In the genomic region with DNA sequence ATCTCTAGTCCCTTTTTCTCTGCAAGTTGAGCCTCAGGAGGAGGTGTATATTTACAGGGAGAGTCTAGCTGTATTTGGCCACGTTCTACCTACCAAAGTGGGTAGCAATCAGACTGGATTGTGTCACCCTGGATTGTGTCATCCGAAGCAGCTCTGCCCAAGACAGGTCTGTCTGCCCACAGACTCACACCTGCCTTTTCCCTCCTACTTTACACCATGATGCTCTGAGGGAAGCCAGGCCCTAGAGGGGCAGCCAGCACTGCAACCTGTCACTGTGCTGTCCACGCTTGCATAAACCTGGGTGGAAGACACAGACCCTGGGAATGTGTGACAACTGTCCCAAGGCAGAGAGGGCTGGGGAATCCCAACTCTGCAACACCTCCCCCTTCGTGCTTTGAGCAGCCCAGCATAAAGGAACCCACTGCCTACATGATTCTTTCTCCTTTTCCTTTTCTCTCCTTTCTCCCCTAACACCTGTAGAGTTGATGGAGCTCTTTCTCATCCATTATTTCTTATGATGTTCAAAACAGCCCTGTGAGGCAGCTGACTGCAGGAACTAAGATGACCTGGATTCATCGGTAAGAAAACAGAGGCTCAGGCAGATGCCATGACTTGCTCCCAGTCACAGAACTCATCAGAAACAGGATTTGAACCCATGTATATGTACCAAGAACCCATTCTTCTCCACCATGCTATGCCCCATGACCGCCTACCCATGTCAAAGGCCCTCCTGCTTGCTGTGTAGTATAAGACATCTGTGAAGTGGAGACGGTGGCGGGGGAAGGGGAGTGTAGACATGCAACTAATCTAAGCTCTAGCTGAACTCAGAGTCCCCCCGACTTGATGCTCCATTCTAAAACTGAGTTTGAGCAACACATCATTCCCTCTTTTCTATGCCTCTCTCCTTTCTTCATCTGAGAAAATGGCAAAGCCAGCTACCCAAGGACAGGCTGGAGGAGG, we compare ENCODE assay signal across 12 cellular contexts. TPM values are rescaled to one million over a fixed set of nuclear protein-coding genes. Genes with fewer than 3 reads are reported as not detected.
A peak's percentile ranks its signal among the peaks of the same experiment; 100 is the strongest.
DNase-seq lines count a peak whose midpoint lies in the region; ATAC-seq, FAIRE-seq and TF ChIP-seq lines count a peak whose summit lies in the region.
"Had no signal": no experiment of that assay in that cellular context is flagged by ENCODE, and none has a peak within 500 bp of the region (broad histone marks: within the 10 kb centered on the region; RNA-seq: fewer than 3 reads in every experiment).

No MANE protein-coding gene starts in this region.

- DNase-seq in activated T-helper 2 cell treated with anti-CD3 and anti-CD28 coated beads, Interferon-gamma antibody, Interleukin-2, Interleukin-4, amounts not matched to agents 10 μg/mL and 5 μg/mL and 100 μg/mL, durations not matched to agents 14 hours and 24 hours and 36 hours (ENCODE audit: low spot score), result no peak
- peak in 1 of 9 donors; percentile 54 for DNase-seq in naive thymus-derived CD4-positive, alpha-beta T cell
- DNase-seq in coronary artery (ENCODE audit: low spot score), result no peak
- no peak for DNase-seq in H54 (ENCODE audit: insufficient read length, low spot score)
- DNase-seq in HuH-7.5 (ENCODE audit: low spot score), result no peak
- DNase-seq in RKO (ENCODE audit: low spot score), result no peak
- DNase-seq: GOT3, KBM-7, SHP77 treated with DMSO at 0.1 percent for 48 hours had no signal

- no peaks in the 10 kb centered on the region for H3K9me3 ChIP-seq in BLaER1
- H3K9me3 ChIP-seq in DOHH2 (ENCODE audit: control insufficient read depth, insufficient read depth, low read length), result no peaks in the 10 kb centered on the region
- H3K9me3 ChIP-seq in naive thymus-derived CD4-positive, alpha-beta T cell (ENCODE audit: control insufficient read depth in 2 of 3, low read length in 3 of 3), result no peaks in the 10 kb centered on the region
- H3K9me3 ChIP-seq: tibial artery had no signal

- CTCF ChIA-PET in naive thymus-derived CD4-positive, alpha-beta T cell (lab: Charles Lee), result interaction anchor here (1.0 to 1.3 kb wide), 3 partner anchors 9 to 28 kb away, joined by 3 read pairs; no protein-coding TSS in a partner anchor

- H3K9me2 ChIP-seq in DOHH2 (replicated peaks; ENCODE audit: control insufficient read depth, low read length), result no peaks in the 10 kb centered on the region

- peak; percentile 10 for ATAC-seq in naive thymus-derived CD4-positive, alpha-beta T cell

- POLR2A ChIA-PET in naive thymus-derived CD4-positive, alpha-beta T cell (lab: Charles Lee), result interaction anchor here (0.7 to 16.9 kb wide), 11 partner anchors 10 to 56 kb away, joined by 3 to 276 read pairs (median 3); a partner anchor contains a TSS

- no peak overlapping the region for H3K9ac ChIP-seq in BLaER1

- H3K4me3 Mint-ChIP-seq in activated T-helper 2 cell treated with anti-CD3 and anti-CD28 coated beads, Interferon-gamma antibody, Interleukin-2, Interleukin-4, amounts not matched to agents 10 μg/mL and 5 μg/mL and 100 μg/mL, durations not matched to agents 14 hours and 24 hours and 36 hours (ENCODE audit: low read depth), result no peak overlapping the region
- H3K4me3 Mint-ChIP-seq in naive thymus-derived CD4-positive, alpha-beta T cell, result peak overlapping the region; percentile 12 to 89 (median 68)

- H3K4me1 Mint-ChIP-seq in activated T-helper 2 cell treated with anti-CD3 and anti-CD28 coated beads, Interferon-gamma antibody, Interleukin-2, Interleukin-4, amounts not matched to agents 10 μg/mL and 5 μg/mL and 100 μg/mL, durations not matched to agents 14 hours and 24 hours and 36 hours (ENCODE audit: low read depth), result peaks cover 85% of the 10 kb centered on the region
- peaks cover 86 to 100% (median 99%) of the 10 kb centered on the region in 7 donors for H3K4me1 Mint-ChIP-seq in naive thymus-derived CD4-positive, alpha-beta T cell

- TF ChIP-seq CTCF in DOHH2 (IDR thresholded peaks at IDR 0.05; ENCODE audit: low read depth, low read length, poor library complexity, severe bottlenecking) (no peak), coronary artery (IDR thresholded peaks at IDR 0.05) (no peak)

- 0 out of 2 replicates have a peak overlapping the region, but pooled peaks have one; percentile 94 for H3K4me2 ChIP-seq in BLaER1
- peak overlapping the region; percentile 91 for H3K4me2 ChIP-seq in DOHH2 (ENCODE audit: low read length)

- H3K4me3 ChIP-seq in BLaER1, result no peak overlapping the region
- peak overlapping the region; percentile 86; the same call in 1 of the 2 replicates for H3K4me3 ChIP-seq in DOHH2 (ENCODE audit: low read length)
- no peak overlapping the region for H3K4me3 ChIP-seq in naive thymus-derived CD4-positive, alpha-beta T cell (ENCODE audit: low read length)
- H3K4me3 ChIP-seq in coronary artery, result no peak overlapping the region
- H3K4me3 ChIP-seq: tibial artery had no signal

- no peak overlapping the region for H3K27ac ChIP-seq in BLaER1
- peak overlapping the region; percentile 95 for H3K27ac ChIP-seq in DOHH2 (ENCODE audit: low read depth, low read length)
- H3K27ac ChIP-seq in naive thymus-derived CD4-positive, alpha-beta T cell (ENCODE audit: low read depth, low read length), result peak overlapping the region; percentile 86
- H3K27ac ChIP-seq in coronary artery, result no peak overlapping the region
- H3K27ac ChIP-seq: tibial artery had no signal

- peaks cover 29% of the 10 kb centered on the region for H3F3A ChIP-seq in DOHH2 (ENCODE audit: control insufficient read depth, insufficient read depth)

- TF ChIP-seq POLR2A in H54 (IDR thresholded peaks at IDR 0.05; ENCODE audit: low read depth, low read length), result no peak

- H3K36me3 ChIP-seq in BLaER1 (peaks cover 27% of the 10 kb centered on the region), DOHH2 (ENCODE audit: control insufficient read depth, low read length) (peaks cover 72% of the 10 kb centered on the region)
- H3K36me3 ChIP-seq in naive thymus-derived CD4-positive, alpha-beta T cell (ENCODE audit: control insufficient read depth in 2 of 3, insufficient read depth in 3 of 3, low read length in 3 of 3), result peaks cover 0 to 23% (median 8%) of the 10 kb centered on the region in 3 experiments
- H3K36me3 ChIP-seq: tibial artery had no signal

- H3K27me3 ChIP-seq in BLaER1, result no peaks in the 10 kb centered on the region
- no peaks in the 10 kb centered on the region for H3K27me3 ChIP-seq in DOHH2 (ENCODE audit: control insufficient read depth, low read length)
- no peaks in the 10 kb centered on the region for H3K27me3 ChIP-seq in naive thymus-derived CD4-positive, alpha-beta T cell (ENCODE audit: control insufficient read depth in 2 of 2, insufficient read depth in 2 of 2, low read length in 2 of 2)
- H3K27me3 ChIP-seq: tibial artery had no signal

- peaks cover 35% of the 10 kb centered on the region for H3K36me3 Mint-ChIP-seq in activated T-helper 2 cell treated with anti-CD3 and anti-CD28 coated beads, Interferon-gamma antibody, Interleukin-2, Interleukin-4, amounts not matched to agents 10 μg/mL and 5 μg/mL and 100 μg/mL, durations not matched to agents 14 hours and 24 hours and 36 hours (ENCODE audit: low read depth)
- peaks cover 4 to 28% (median 15%) of the 10 kb centered on the region in 5 donors for H3K36me3 Mint-ChIP-seq in naive thymus-derived CD4-positive, alpha-beta T cell

- peak overlapping the region; percentile 26 for H3K27ac Mint-ChIP-seq in activated T-helper 2 cell treated with anti-CD3 and anti-CD28 coated beads, Interferon-gamma antibody, Interleukin-2, Interleukin-4, amounts not matched to agents 10 μg/mL and 5 μg/mL and 100 μg/mL, durations not matched to agents 14 hours and 24 hours and 36 hours
- H3K27ac Mint-ChIP-seq in naive thymus-derived CD4-positive, alpha-beta T cell, result peak overlapping the region; percentile 16 to 100 (median 99)

- H3K79me2 ChIP-seq in DOHH2 (ENCODE audit: control insufficient read depth, low read length), result peaks cover 100% of the 10 kb centered on the region

- FAIRE-seq in H54 (lab: Jason Lieb, UNC), result no peak

- H3K27me3 Mint-ChIP-seq in activated T-helper 2 cell treated with anti-CD3 and anti-CD28 coated beads, Interferon-gamma antibody, Interleukin-2, Interleukin-4, amounts not matched to agents 10 μg/mL and 5 μg/mL and 100 μg/mL, durations not matched to agents 14 hours and 24 hours and 36 hours (ENCODE audit: low read depth), result no peaks in the 10 kb centered on the region
- no peaks in the 10 kb centered on the region for H3K27me3 Mint-ChIP-seq in naive thymus-derived CD4-positive, alpha-beta T cell

- H3K4me1 ChIP-seq in BLaER1 (peaks cover 100% of the 10 kb centered on the region), DOHH2 (ENCODE audit: control insufficient read depth, low read length) (peaks cover 100% of the 10 kb centered on the region)
- peaks cover 85 to 98% of the 10 kb centered on the region in 2 donors for H3K4me1 ChIP-seq in naive thymus-derived CD4-positive, alpha-beta T cell (ENCODE audit: control insufficient read depth in 2 of 2, insufficient read depth in 2 of 2, low read length in 2 of 2)

- intact Hi-C loops in activated T-helper 2 cell treated with anti-CD3 and anti-CD28 coated beads, Interferon-gamma antibody, Interleukin-2, Interleukin-4, amounts not matched to agents 10 μg/mL and 5 μg/mL and 100 μg/mL, durations not matched to agents 14 hours and 24 hours and 36 hours (cut with micrococcal nuclease), result no loop called here
- intact Hi-C loops in naive thymus-derived CD4-positive, alpha-beta T cell (cut with micrococcal nuclease), result loop anchor here in 1 of 2 donors (10.0 kb wide), 1 partner anchor 618 kb away; a partner anchor contains a TSS

- H3K9me3 Mint-ChIP-seq in activated T-helper 2 cell treated with anti-CD3 and anti-CD28 coated beads, Interferon-gamma antibody, Interleukin-2, Interleukin-4, amounts not matched to agents 10 μg/mL and 5 μg/mL and 100 μg/mL, durations not matched to agents 14 hours and 24 hours and 36 hours, result no peaks in the 10 kb centered on the region
- H3K9me3 Mint-ChIP-seq in naive thymus-derived CD4-positive, alpha-beta T cell, result no peaks in the 10 kb centered on the region

- peaks cover 88% of the 10 kb centered on the region for H4K20me1 ChIP-seq in BLaER1
- no peaks in the 10 kb centered on the region for H4K20me1 ChIP-seq in DOHH2 (ENCODE audit: control insufficient read depth, insufficient read depth, low read depth, low read length)

RNA-seq across cellular contexts. Expression of a gene that starts 56.0 kb away (rescaled TPM):
- 27.6 and 30.0 TPM in 2 replicates for total RNA-seq in activated T-helper 2 cell treated with anti-CD3 and anti-CD28 coated beads, Interferon-gamma antibody, Interleukin-2, Interleukin-4, amounts not matched to agents 10 μg/mL and 5 μg/mL and 100 μg/mL, durations not matched to agents 14 hours and 24 hours and 36 hours
- total RNA-seq in naive thymus-derived CD4-positive, alpha-beta T cell, result 100 to 1,000 TPM in 4 of 5 experiments, 10 to 100 TPM in 1; 51.7 to 429 (median 199) TPM
- polyA plus RNA-seq in naive thymus-derived CD4-positive, alpha-beta T cell, result 10 to 100 TPM; 81.0 to 86.8 TPM

Comparison
In these comparisons a context has a peak if more than half of its experiments do, and no peak if none do; other contexts are left out.
1. H3K27ac ChIP-seq: peak in DOHH2 (single experiment) and naive thymus-derived CD4-positive, alpha-beta T cell (single experiment); none in BLaER1 (single experiment) and coronary artery (0 of 2).